16 cellular contexts compared by ENCODE assay signal in genomic region chr10:104894711-104895110, GRCh38.
DNase-seq lines count a peak whose midpoint lies in the region; ATAC-seq and TF ChIP-seq lines count a peak whose summit lies in the region.
"Had no signal": no experiment of that assay in that cellular context is flagged by ENCODE, and none has a peak within 500 bp of the region (broad histone marks: within the 10 kb centered on the region; RNA-seq: fewer than 3 reads in every experiment).

No MANE protein-coding gene starts in this region.

- H3K36me3 Mint-ChIP-seq in neural progenitor cell, result no peaks in the 10 kb centered on the region
- H3K36me3 Mint-ChIP-seq: CD4-positive, CD25-positive, alpha-beta regulatory T cell; CD8-positive, alpha-beta memory T cell had no signal

- peaks cover 14% of the 10 kb centered on the region for H3K4me1 ChIP-seq in neural progenitor cell
- H3K4me1 ChIP-seq in transverse colon, result no peaks in the 10 kb centered on the region
- H3K4me1 ChIP-seq: BE2C had no signal

- no peak overlapping the region for H3K27ac Mint-ChIP-seq in neural progenitor cell
- H3K27ac Mint-ChIP-seq: CD4-positive, CD25-positive, alpha-beta regulatory T cell; CD8-positive, alpha-beta memory T cell; H9 had no signal

- no peak overlapping the region for H3K9ac ChIP-seq in neural progenitor cell

- TF ChIP-seq CTCF in neural progenitor cell (IDR thresholded peaks at IDR 0.05) (no peak), transverse colon (IDR thresholded peaks at IDR 0.05) (no peak)

- TF ChIP-seq EP300 in transverse colon (IDR thresholded peaks at IDR 0.05; ENCODE audit: low read depth), result no peak

- no peak overlapping the region for H3K4me2 ChIP-seq in neural progenitor cell

- no peak for TF ChIP-seq POLR2A in transverse colon (IDR thresholded peaks at IDR 0.05)

- H3K9me3 ChIP-seq in neural progenitor cell (ENCODE audit: low read depth) (no peaks in the 10 kb centered on the region), transverse colon (no peaks in the 10 kb centered on the region)
- H3K9me3 ChIP-seq: BE2C had no signal

- H3K27ac ChIP-seq in neural progenitor cell, result no peak overlapping the region
- H3K27ac ChIP-seq in transverse colon, result no peak overlapping the region

- H2AFZ ChIP-seq in neural progenitor cell (replicated peaks), result no peak overlapping the region

- WGBS in transverse colon (ENCODE audit: low coverage in 1 of 2), 2 donors, result 67 to 82% methylated on average over 3 of the region's 3 CpGs

- H3K27me3 ChIP-seq in neural progenitor cell, result no peaks in the 10 kb centered on the region
- no peaks in the 10 kb centered on the region for H3K27me3 ChIP-seq in transverse colon
- H3K27me3 ChIP-seq: BE2C had no signal

- H4K20me1 ChIP-seq in neural progenitor cell (ENCODE audit: low read depth), result no peaks in the 10 kb centered on the region

- no peak overlapping the region for H3K4me3 Mint-ChIP-seq in neural progenitor cell
- H3K4me3 Mint-ChIP-seq: CD4-positive, CD25-positive, alpha-beta regulatory T cell; CD8-positive, alpha-beta memory T cell; H9 had no signal

- no peaks in the 10 kb centered on the region for H3K79me2 ChIP-seq in neural progenitor cell (ENCODE audit: low read depth)

- H3K36me3 ChIP-seq in neural progenitor cell (no peaks in the 10 kb centered on the region), transverse colon (no peaks in the 10 kb centered on the region)
- H3K36me3 ChIP-seq: BE2C had no signal

- H3K9me3 Mint-ChIP-seq in neural progenitor cell, result peaks cover 10% of the 10 kb centered on the region
- H3K9me3 Mint-ChIP-seq: H9 had no signal

- intact Hi-C loops in transverse colon (cut with DNase I; ENCODE audit: low total_unique reads), result no loop called here

- peaks cover 10% of the 10 kb centered on the region for H3K4me1 Mint-ChIP-seq in neural progenitor cell
- H3K4me1 Mint-ChIP-seq: CD4-positive, CD25-positive, alpha-beta regulatory T cell; CD8-positive, alpha-beta memory T cell; H9 had no signal

- DNase-seq in NCI-H446 (lab: John Stamatoyannopoulos, UW) (peak; percentile 1 to 53), cerebellar cortex (ENCODE audit: low spot score) (peak; percentile 55), medulla oblongata (ENCODE audit: extremely low spot score) (peak; percentile 17), putamen (ENCODE audit: low spot score) (peak; percentile 45), neural progenitor cell (ENCODE audit: low spot score) (no peak), transverse colon (no peak)
- DNase-seq: ACHN; BE2C; CD4-positive, CD25-positive, alpha-beta regulatory T cell; CD8-positive, alpha-beta memory T cell; COR-L47; DMS153; DMS79; GF-D8; H9 had no signal

- no peaks in the 10 kb centered on the region for H3F3A ChIP-seq in neural progenitor cell (ENCODE audit: low read depth)

- no peak for ATAC-seq in HG03457 (IDR thresholded peaks at IDR 0.05; ENCODE audit: unreplicated experiment)

- peaks cover 4% of the 10 kb centered on the region for H3K27me3 Mint-ChIP-seq in neural progenitor cell (ENCODE audit: insufficient read depth, low read depth)
- H3K27me3 Mint-ChIP-seq: CD4-positive, CD25-positive, alpha-beta regulatory T cell had no signal

- in situ Hi-C loops in transverse colon (cut with MboI; ENCODE audit: low pct_ligation_motif_present in 1 of 4, low pct_unique_long_range_greater_than_20kb in 1 of 4, low sequenced_read_pairs in 3 of 4), result no loop called here

- H3K4me3 ChIP-seq in neural progenitor cell (no peak overlapping the region), transverse colon (no peak overlapping the region)

Comparison
In these comparisons a context has a peak if more than half of its experiments do, and no peak if none do; other contexts are left out.
1. DNase-seq: peak in NCI-H446 (2 of 2), cerebellar cortex (single experiment), medulla oblongata (single experiment) and putamen (single experiment); none in neural progenitor cell (single experiment) and transverse colon (single experiment).